In the genomic region with DNA sequence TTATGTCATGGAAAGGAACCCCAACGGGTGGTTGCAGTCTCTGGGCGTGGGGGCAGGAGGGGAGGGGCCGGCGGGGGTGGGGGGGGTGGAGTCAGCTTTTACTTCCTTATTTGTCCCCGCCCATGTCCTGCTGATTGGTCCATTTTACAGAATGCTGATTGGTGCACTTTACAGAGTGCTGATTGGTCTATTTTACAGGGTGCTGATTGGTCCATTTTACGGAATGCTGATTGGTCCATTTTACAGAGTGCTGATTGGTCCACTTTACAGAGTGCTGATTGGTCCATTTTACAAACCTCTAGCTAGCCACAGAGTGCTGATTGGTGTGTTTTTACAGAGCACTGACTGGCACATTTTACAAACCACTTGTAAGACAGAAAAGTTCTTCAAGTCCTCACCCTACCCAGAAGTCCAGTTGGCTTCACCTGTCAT, we compare ENCODE assay signal across 8 cellular contexts. TPM values are rescaled to one million over a fixed set of nuclear protein-coding genes. Genes with fewer than 3 reads are reported as not detected.
DNase-seq lines count a peak whose midpoint lies in the region; ATAC-seq and TF ChIP-seq lines count a peak whose summit lies in the region.
"Not testable (repeated sequence)": the region's sequence is repeated elsewhere in the genome, so short reads cannot be mapped to it uniquely, and the experiment has no call there.

No MANE protein-coding gene starts in this region.

- not testable (repeated sequence) for H3K27ac ChIP-seq in CD4-positive, alpha-beta T cell (ENCODE audit: low read depth, low read length); HEK293 (ENCODE audit: extremely low read depth, low read depth, low read length)

- peak overlapping the region; percentile 78 for H3K27ac Mint-ChIP-seq in CD4-positive, alpha-beta T cell

- intact Hi-C loops in CD4-positive, alpha-beta T cell (cut with DNase I, micrococcal nuclease) = loop anchor here (5.0 to 10.0 kb wide), 6 partner anchors 54 to 394 kb away; a partner anchor contains a TSS

- H3K4me3 ChIP-seq in HEK293 (ENCODE audit: low read depth, low read length) = not testable (repeated sequence)

- not testable (repeated sequence) for H3K9me3 ChIP-seq in CD4-positive, alpha-beta T cell (ENCODE audit: control insufficient read depth, low read length); HEK293 (ENCODE audit: control insufficient read depth, insufficient read depth, low read depth, low read length)

- DNase-seq in CD4-positive, alpha-beta T cell = peak in 6 of 10 experiments; percentile 3 to 46 (median 12)
- DNase-seq in NCI-H524 treated with DMSO at 0.1 percent for 48 hours (lab: John Stamatoyannopoulos, UW) (peak; percentile 26), T1000 (lab: John Stamatoyannopoulos, UW) (peak; percentile 72), amniotic epithelial cell (ENCODE audit: low read depth) (peak; percentile 52), iPS-NIHi7 (ENCODE audit: extremely low spot score) (peak; percentile 43)
- DNase-seq in activated CD8-positive, alpha-beta memory T cell treated with anti-CD3 and anti-CD28 coated beads, Interleukin-2, amount 50 U/mL, for 4 hours = peak; percentile 31
- peak; percentile 17 for DNase-seq in stimulated activated CD8-positive, alpha-beta memory T cell treated with anti-CD3 and anti-CD28 coated beads, Interleukin-12 subunit alpha, Interleukin-12 subunit beta, amount 100 ng/mL, for 4 hours (ENCODE audit: low read depth)

- not testable (repeated sequence) for TF ChIP-seq CTCF in CD4-positive, alpha-beta T cell (IDR thresholded peaks at IDR 0.05); HEK293 (tag by site-specific recombination; IDR thresholded peaks at IDR 0.05)

- H3K9me3 Mint-ChIP-seq in CD4-positive, alpha-beta T cell = not testable (repeated sequence)

- ATAC-seq in CD4-positive, alpha-beta T cell (ENCODE audit: poor library complexity) = peak; percentile 22

- H3K36me3 ChIP-seq in HEK293 (ENCODE audit: control insufficient read depth in 2 of 2, insufficient read depth in 1 of 2, low read length in 2 of 2) = not testable (repeated sequence)

- not testable (repeated sequence) for H3K27me3 ChIP-seq in CD4-positive, alpha-beta T cell (ENCODE audit: control insufficient read depth, insufficient read depth, low read length)

- POLR2A ChIA-PET in CD4-positive, alpha-beta T cell (lab: Charles Lee) = not testable (repeated sequence)
- POLR2A ChIA-PET in HEK293 (lab: Yijun Ruan, JAX) = interaction anchor here (3.1 kb wide), 1 partner anchor 58 kb away, joined by 17 read pairs; a partner anchor contains a TSS

- not testable (repeated sequence) for H3K4me1 Mint-ChIP-seq in CD4-positive, alpha-beta T cell (ENCODE audit: low read depth)

- peaks cover 18% of the 10 kb centered on the region for H3K36me3 Mint-ChIP-seq in CD4-positive, alpha-beta T cell (ENCODE audit: low read depth)

- H3K4me1 ChIP-seq in HEK293 (ENCODE audit: control insufficient read depth, insufficient read depth, low read length) = not testable (repeated sequence)

- not testable (repeated sequence) for H3K27me3 Mint-ChIP-seq in CD4-positive, alpha-beta T cell

- CTCF ChIA-PET in CD4-positive, alpha-beta T cell (lab: Charles Lee) = not testable (repeated sequence)
- CTCF ChIA-PET in HEK293 (lab: Yijun Ruan, JAX) = interaction anchor here (1.0 to 1.2 kb wide), 2 partner anchors 179 to 362 kb away, joined by 3 to 4 read pairs; no protein-coding TSS in a partner anchor

- H3K4me3 Mint-ChIP-seq in CD4-positive, alpha-beta T cell = peak overlapping the region; percentile 82

TF ChIP-seq in HEK293, 187 proteins besides CTCF, POLR2A, EP300 and RAD21:
- peak; percentile 72 for TF ChIP-seq SP2 (tag by site-specific recombination; IDR thresholded peaks at IDR 0.05)

RNA-seq across cellular contexts. Expression of a gene that starts 2.2 kb away (rescaled TPM):
- total RNA-seq in CD4-positive, alpha-beta T cell = 10 to 100 TPM; 26.3 to 27.5 TPM

RNA-seq across cellular contexts. Expression of a gene that starts 38.2 kb away (rescaled TPM):
- total RNA-seq in CD4-positive, alpha-beta T cell = not detected

RNA-seq across cellular contexts. Expression of a gene that starts 57.8 kb away (rescaled TPM):
- 10 to 100 TPM in 1 of 2 experiments, 1 to 10 TPM in 1; 7.4 to 11.0 TPM for total RNA-seq in CD4-positive, alpha-beta T cell

Comparison
In these comparisons a context has a peak if more than half of its experiments do, and no peak if none do; other contexts are left out.
1. DNase-seq: peak in every context shown above with its lines; median percentile 72 in T1000; 52 in amniotic epithelial cell; 43 in iPS-NIHi7; 31 in activated CD8-positive, alpha-beta memory T cell treated with anti-CD3 and anti-CD28 coated beads, Interleukin-2, amount 50 U/mL, for 4 hours; 26 in NCI-H524 treated with DMSO at 0.1 percent for 48 hours; 17 in stimulated activated CD8-positive, alpha-beta memory T cell treated with anti-CD3 and anti-CD28 coated beads, Interleukin-12 subunit alpha, Interleukin-12 subunit beta, amount 100 ng/mL, for 4 hours; 12 in CD4-positive, alpha-beta T cell.